10 cellular contexts compared by ENCODE assay signal in genomic region chr6:53322188-53323029, GRCh38. TPM values are rescaled to one million over a fixed set of nuclear protein-coding genes. Genes with fewer than 3 reads are reported as not detected.
DNase-seq lines count a peak whose midpoint lies in the region; ATAC-seq, FAIRE-seq and TF ChIP-seq lines count a peak whose summit lies in the region.
"Had no signal": no experiment of that assay in that cellular context is flagged by ENCODE, and none has a peak within 500 bp of the region (broad histone marks: within the 10 kb centered on the region; RNA-seq: fewer than 3 reads in every experiment).

No MANE protein-coding gene starts in this region.

- no peak overlapping the region for H2AFZ ChIP-seq in hepatocyte

- no peaks in the 10 kb centered on the region for H3K9me2 ChIP-seq in hepatocyte (replicated peaks; ENCODE audit: insufficient read depth)

- CTCF ChIA-PET in activated naive CD4-positive, alpha-beta T cell treated with anti-CD3 and anti-CD28 coated beads, Interleukin-2, amount 10 ng/mL, durations not matched to agents 7 days and 5 days (lab: Charles Lee), result interaction anchor here (0.7 kb wide), 1 partner anchor 474 kb away, joined by 3 read pairs; no protein-coding TSS in a partner anchor
- CTCF ChIA-PET in activated B cell treated with CpG ODN at 0.5 μM for 24 hours (lab: Charles Lee), result interaction anchor here (1.0 to 2.1 kb wide), 4 partner anchors 9 to 150 kb away, joined by 3 to 6 read pairs (median 4); no protein-coding TSS in a partner anchor

- H3K4me3 ChIP-seq in hepatocyte, result no peak overlapping the region
- H3K4me3 ChIP-seq in thyroid gland (replicated peaks in 1 of 3), result no peak overlapping the region

- H3K27me3 ChIP-seq in hepatocyte (no peaks in the 10 kb centered on the region), thyroid gland (no peaks in the 10 kb centered on the region)

- H3K27me3 Mint-ChIP-seq in activated naive CD4-positive, alpha-beta T cell treated with anti-CD3 and anti-CD28 coated beads, Interleukin-2, amount 10 ng/mL, durations not matched to agents 7 days and 5 days, result no peaks in the 10 kb centered on the region
- H3K27me3 Mint-ChIP-seq in activated B cell treated with CpG ODN at 0.5 μM for 24 hours, result no peaks in the 10 kb centered on the region

- ATAC-seq in activated B cell treated with CpG ODN at 0.5 μM for 24 hours (ENCODE audit: low read depth) (no peak), GM21619 (IDR thresholded peaks at IDR 0.05; ENCODE audit: unreplicated experiment) (no peak)

- H3K27ac ChIP-seq in hepatocyte, result peak overlapping the region; percentile 41
- H3K27ac ChIP-seq in thyroid gland, result peak overlapping the region; percentile 27 to 69 (median 45)

- no peaks in the 10 kb centered on the region for H3K36me3 ChIP-seq in hepatocyte (replicated peaks; ENCODE audit: insufficient read depth, low read depth)
- H3K36me3 ChIP-seq in thyroid gland, result no peaks in the 10 kb centered on the region

- DNase-seq in activated naive CD4-positive, alpha-beta T cell treated with anti-CD3 and anti-CD28 coated beads, Interleukin-2, amount 10 ng/mL, durations not matched to agents 7 days and 5 days, result no peak
- DNase-seq in activated naive CD4-positive, alpha-beta T cell (lab: John Stamatoyannopoulos, UW), result no peak
- DNase-seq in activated B cell treated with CpG ODN at 0.5 μM for 24 hours (no peak), hepatocyte (ENCODE audit: low spot score) (no peak), thyroid gland (no peak), urothelium cell line (ENCODE audit: low spot score) (no peak)
- no peak for DNase-seq in stimulated activated CD4-positive, alpha-beta T cell treated with anti-CD3 and anti-CD28 coated beads, Interleukin-1b, Interleukin-23, amount 100 ng/mL, for 48 hours
- DNase-seq: KBM-7 had no signal

- TF ChIP-seq CTCF in activated B cell treated with CpG ODN at 0.5 μM for 24 hours (IDR thresholded peaks at IDR 0.05), result no peak
- no peak for TF ChIP-seq CTCF in hepatocyte (IDR thresholded peaks at IDR 0.05; ENCODE audit: poor library complexity)
- TF ChIP-seq CTCF in thyroid gland (IDR thresholded peaks at IDR 0.05), result no peak

- no peak for TF ChIP-seq POLR2A in thyroid gland (IDR thresholded peaks at IDR 0.05)

- peaks cover 35% of the 10 kb centered on the region for H3K4me1 Mint-ChIP-seq in activated naive CD4-positive, alpha-beta T cell treated with anti-CD3 and anti-CD28 coated beads, Interleukin-2, amount 10 ng/mL, durations not matched to agents 7 days and 5 days
- peaks cover 80% of the 10 kb centered on the region for H3K4me1 Mint-ChIP-seq in activated B cell treated with CpG ODN at 0.5 μM for 24 hours

- peaks cover 86% of the 10 kb centered on the region for H3K79me2 ChIP-seq in hepatocyte

- intact Hi-C loops in activated B cell treated with CpG ODN at 0.5 μM for 24 hours (cut with micrococcal nuclease) (loop anchor here (1.0 kb wide), 1 partner anchor 12 kb away; no protein-coding TSS in a partner anchor), thyroid gland (cut with DNase I) (no loop called here)

- H3K4me3 Mint-ChIP-seq in activated naive CD4-positive, alpha-beta T cell treated with anti-CD3 and anti-CD28 coated beads, Interleukin-2, amount 10 ng/mL, durations not matched to agents 7 days and 5 days, result no peak overlapping the region
- H3K4me3 Mint-ChIP-seq in activated B cell treated with CpG ODN at 0.5 μM for 24 hours, result peak overlapping the region; percentile 1

- no peaks in the 10 kb centered on the region for H3K9me3 ChIP-seq in hepatocyte (ENCODE audit: low read depth)
- H3K9me3 ChIP-seq in thyroid gland, result no peaks in the 10 kb centered on the region

- no peak for FAIRE-seq in urothelium cell line (lab: Jason Lieb, UNC)
- FAIRE-seq: RCC 7860 had no signal

- H3K27ac Mint-ChIP-seq in activated naive CD4-positive, alpha-beta T cell treated with anti-CD3 and anti-CD28 coated beads, Interleukin-2, amount 10 ng/mL, durations not matched to agents 7 days and 5 days, result peak overlapping the region; percentile 38
- peak overlapping the region; percentile 51 for H3K27ac Mint-ChIP-seq in activated B cell treated with CpG ODN at 0.5 μM for 24 hours

- WGBS in hepatocyte (ENCODE audit: low lambda C conversion rate, missing lambda C conversion rate), result 67% methylated on average over 8 of the region's 8 CpGs
- WGBS in thyroid gland, 2 donors, result 51 to 53% methylated on average over 8 of the region's 8 CpGs

- H4K20me1 ChIP-seq in hepatocyte (ENCODE audit: insufficient read depth, poor library complexity, severe bottlenecking), result peaks cover 16% of the 10 kb centered on the region

- H3K4me1 ChIP-seq in hepatocyte (ENCODE audit: insufficient read depth) (peaks cover 25% of the 10 kb centered on the region), thyroid gland (peaks cover 40 to 52% of the 10 kb centered on the region in 2 donors)

- peak overlapping the region; percentile 43 for H3K4me2 ChIP-seq in hepatocyte

- peaks cover 31% of the 10 kb centered on the region for H3K36me3 Mint-ChIP-seq in activated naive CD4-positive, alpha-beta T cell treated with anti-CD3 and anti-CD28 coated beads, Interleukin-2, amount 10 ng/mL, durations not matched to agents 7 days and 5 days
- peaks cover 46% of the 10 kb centered on the region for H3K36me3 Mint-ChIP-seq in activated B cell treated with CpG ODN at 0.5 μM for 24 hours (ENCODE audit: low read depth)

- POLR2A ChIA-PET in activated B cell treated with CpG ODN at 0.5 μM for 24 hours (lab: Charles Lee), result interaction anchor here (0.8 to 1.2 kb wide), 3 partner anchors 12 to 25 kb away, joined by 3 to 4 read pairs (median 3); no protein-coding TSS in a partner anchor

- no peaks in the 10 kb centered on the region for H3K9me3 Mint-ChIP-seq in activated naive CD4-positive, alpha-beta T cell treated with anti-CD3 and anti-CD28 coated beads, Interleukin-2, amount 10 ng/mL, durations not matched to agents 7 days and 5 days
- H3K9me3 Mint-ChIP-seq in activated B cell treated with CpG ODN at 0.5 μM for 24 hours, result no peaks in the 10 kb centered on the region

RNA-seq across cellular contexts. Expression of gene ELOVL5, which starts 26.3 kb away (rescaled TPM):
- total RNA-seq in activated B cell treated with CpG ODN at 0.5 μM for 24 hours, result 109 and 127 TPM in 2 replicates
- total RNA-seq in hepatocyte, result 144 and 158 TPM in 2 replicates
- 156 and 164 TPM in 2 replicates for polyA plus RNA-seq in hepatocyte
- total RNA-seq in thyroid gland, result 100 to 1,000 TPM in 1 of 4 donors, 10 to 100 TPM in 3; 74.8 to 110 (median 90.6) TPM
